9 cellular contexts compared by ENCODE assay signal in the genomic region with DNA sequence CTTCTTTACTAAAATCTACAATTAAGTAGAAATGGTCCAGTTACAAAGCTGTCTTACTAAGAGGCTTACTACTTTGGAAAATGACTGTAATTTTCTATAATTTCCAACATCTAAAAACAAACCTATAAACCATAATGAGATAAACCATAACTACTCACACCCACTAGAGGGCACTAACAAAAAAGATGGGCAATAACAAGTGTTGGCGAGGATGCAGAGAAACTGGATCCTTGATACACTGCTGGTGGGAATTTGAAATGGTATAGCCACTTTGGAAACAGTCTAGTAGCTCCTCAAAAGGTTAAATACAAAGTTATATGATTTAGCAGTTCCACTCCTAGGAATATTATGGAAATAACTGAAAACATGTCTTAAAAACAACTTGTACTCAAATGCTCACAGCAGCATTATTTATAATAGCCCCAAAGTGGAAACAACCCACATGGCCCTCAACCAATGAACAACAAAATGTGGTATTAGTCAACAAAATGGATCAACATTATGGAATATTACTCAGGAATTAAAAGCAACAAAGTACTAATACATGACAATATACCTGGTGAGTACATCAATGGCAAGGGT. TPM values are rescaled to one million over a fixed set of nuclear protein-coding genes. Genes with fewer than 3 reads are reported as not detected.
DNase-seq lines count a peak whose midpoint lies in the region; ATAC-seq, FAIRE-seq and TF ChIP-seq lines count a peak whose summit lies in the region.
"Had no signal": no experiment of that assay in that cellular context is flagged by ENCODE, and none has a peak within 500 bp of the region (broad histone marks: within the 10 kb centered on the region; RNA-seq: fewer than 3 reads in every experiment).

No MANE protein-coding gene starts in this region.

- ATAC-seq in GM19023 (IDR thresholded peaks at IDR 0.05; ENCODE audit: unreplicated experiment) = no peak
- ATAC-seq in HG03378 (IDR thresholded peaks at IDR 0.05; ENCODE audit: unreplicated experiment) = no peak

- H3K4me3 ChIP-seq in choroid plexus epithelial cell (ENCODE audit: low read depth, low read length) = no peak overlapping the region
- H3K4me3 ChIP-seq in small intestine (ENCODE audit: low read depth in 1 of 2, low read length in 2 of 2) = no peak overlapping the region

- no peaks in the 10 kb centered on the region for H3K4me1 ChIP-seq in small intestine (ENCODE audit: control insufficient read depth in 2 of 2, insufficient read depth in 1 of 2, low read depth in 1 of 2, low read length in 1 of 2)

- DNase-seq in SIG-M5 treated with dmso at 0.1 percent for 504 hours (lab: John Stamatoyannopoulos, UW; ENCODE audit: unreplicated experiment) (peak; percentile 15), SIG-M5 (lab: John Stamatoyannopoulos, UW) (no peak), NCI-H2227 treated with DMSO at 0.1 percent for 48 hours (lab: John Stamatoyannopoulos, UW) (peak; percentile 22), choroid plexus epithelial cell (ENCODE audit: low read depth) (peak; percentile 53), small intestine (peak; percentile 9), ecto neural progenitor cell (ENCODE audit: low spot score) (no peak)
- DNase-seq: Calu3 had no signal

- 76 to 85% (median 81%) methylated on average over 1 of the region's 1 CpG for WGBS in small intestine, 3 donors

- H3K36me3 ChIP-seq in small intestine (ENCODE audit: control insufficient read depth in 2 of 2, insufficient read depth in 2 of 2, low read length in 2 of 2) = no peaks in the 10 kb centered on the region

- H3K9me3 ChIP-seq in small intestine (ENCODE audit: control insufficient read depth, low read depth) = no peaks in the 10 kb centered on the region

- no peak overlapping the region for H3K27ac ChIP-seq in small intestine (ENCODE audit: low read depth in 1 of 2, low read length in 1 of 2)

- no peak for FAIRE-seq in small intestine (lab: Jason Lieb, UNC)

- TF ChIP-seq CTCF in choroid plexus epithelial cell (conservative IDR thresholded peaks at IDR 0.05; ENCODE audit: low read depth, low read length) = peak; percentile 58

- H3K27me3 ChIP-seq in small intestine (ENCODE audit: control insufficient read depth in 2 of 2, insufficient read depth in 2 of 2, low read length in 2 of 2) = no peaks in the 10 kb centered on the region

RNA-seq across cellular contexts. Expression of a gene that starts 50.6 kb away (rescaled TPM):
- not detected for polyA plus RNA-seq in small intestine

Comparison
In these comparisons a context has a peak if more than half of its experiments do, and no peak if none do; other contexts are left out.
1. DNase-seq: peak in SIG-M5 treated with dmso at 0.1 percent for 504 hours (single experiment), NCI-H2227 treated with DMSO at 0.1 percent for 48 hours (single experiment), choroid plexus epithelial cell (single experiment) and small intestine (single experiment); none in SIG-M5 (single experiment) and ecto neural progenitor cell (single experiment).